ENCODE assay signal across 18 cellular contexts in the genomic region with DNA sequence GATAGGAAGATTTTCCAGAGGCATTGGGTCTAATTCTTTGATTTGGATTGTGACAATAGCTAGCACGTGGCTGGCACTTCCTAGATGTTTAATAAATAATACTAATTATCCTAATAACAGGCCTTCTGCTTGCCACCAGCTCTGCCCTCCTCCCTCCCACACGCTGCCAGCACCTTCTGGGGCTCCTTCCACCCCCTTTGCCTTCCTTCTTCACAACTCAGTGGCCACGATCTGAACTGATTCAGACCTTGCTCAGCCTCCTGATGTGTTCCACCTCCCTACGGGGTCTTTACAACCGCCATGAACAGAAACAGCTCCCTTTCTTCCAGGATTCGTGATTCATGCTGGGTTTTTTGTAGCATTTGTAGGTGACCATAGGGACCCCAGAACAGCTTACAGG.
"Had no signal": no experiment of that assay in that cellular context is flagged by ENCODE, and none has a peak within 500 bp of the region (broad histone marks: within the 10 kb centered on the region; RNA-seq: fewer than 3 reads in every experiment).

No MANE protein-coding gene starts in this region.

- H3K27me3 Mint-ChIP-seq: activated naive CD8-positive, alpha-beta T cell; T-cell had no signal

- H3K36me3 Mint-ChIP-seq: activated naive CD8-positive, alpha-beta T cell; T-cell had no signal

- H3K36me3 ChIP-seq: adrenal gland, heart left ventricle, tibial nerve, uterus had no signal

- H3K27me3 ChIP-seq: adrenal gland, tibial nerve, uterus had no signal

- ATAC-seq: heart left ventricle; left cardiac atrium; stimulated activated naive CD8-positive, alpha-beta T cell treated with anti-CD3 and anti-CD28 coated beads, Interleukin-15, Interleukin-2, amounts not matched to agents 100 U/mL and 50 U/mL, for 24 hours; T-cell had no signal

- FAIRE-seq: astrocyte, endometrium had no signal

- H3K27ac Mint-ChIP-seq: activated naive CD8-positive, alpha-beta T cell; T-cell; T-helper 2 cell treated with Interferon-gamma antibody and Interleukin-4, amounts not matched to agents 5 μg/mL and 100 μg/mL, for 36 hours had no signal

- H3K4me3 Mint-ChIP-seq: activated naive CD8-positive, alpha-beta T cell; nephron; T-cell; T-helper 2 cell treated with Interferon-gamma antibody and Interleukin-4, amounts not matched to agents 5 μg/mL and 100 μg/mL, for 36 hours had no signal

- H3K27ac ChIP-seq: adrenal gland, heart left ventricle, tibial nerve, uterus, VCaP had no signal

- H3K9me3 ChIP-seq: adrenal gland, heart left ventricle, tibial nerve, uterus had no signal

- DNase-seq: activated naive CD4-positive, alpha-beta T cell; effector CD4-positive, alpha-beta T cell; islet precursor cell; left cardiac atrium; nucleus accumbens; stimulated activated CD4-positive, alpha-beta T cell treated with anti-CD3 and anti-CD28 coated beads, Interleukin-4, amount 100 ng/mL, for 4 hours; stimulated activated naive CD8-positive, alpha-beta T cell treated with anti-CD3 and anti-CD28 coated beads, Interleukin-15, Interleukin-2, amounts not matched to agents 100 U/mL and 50 U/mL, for 24 hours; T-cell had no signal

- H3K4me1 ChIP-seq: adrenal gland, heart left ventricle, uterus had no signal

- H3K9me3 Mint-ChIP-seq: nephron; T-cell; T-helper 2 cell treated with Interferon-gamma antibody and Interleukin-4, amounts not matched to agents 5 μg/mL and 100 μg/mL, for 36 hours had no signal

- H3K4me3 ChIP-seq: adrenal gland, heart left ventricle, tibial nerve, uterus had no signal
